In genomic region chr2:237488295-237488694, GRCh38 we compare ENCODE assay signal across 17 cellular contexts. TPM values are rescaled to one million over a fixed set of nuclear protein-coding genes. Genes with fewer than 3 reads are reported as not detected.
DNase-seq lines count a peak whose midpoint lies in the region; ATAC-seq and TF ChIP-seq lines count a peak whose summit lies in the region.
"Had no signal": no experiment of that assay in that cellular context is flagged by ENCODE, and none has a peak within 500 bp of the region (broad histone marks: within the 10 kb centered on the region; RNA-seq: fewer than 3 reads in every experiment).

No MANE protein-coding gene starts in this region.

- H3K27ac ChIP-seq in GM23338 (ENCODE audit: low read depth) (no peak overlapping the region), right atrium auricular region (peak overlapping the region; percentile 86 to 92), smooth muscle cell (ENCODE audit: low read depth) (no peak overlapping the region)

- H3K79me2 ChIP-seq in GM23338 (replicated peaks; ENCODE audit: insufficient read depth), result 0 out of 2 replicates have a peak, but pooled peaks cover 3% of the 10 kb centered on the region
- peaks cover 10% of the 10 kb centered on the region for H3K79me2 ChIP-seq in smooth muscle cell (ENCODE audit: low read depth)

- no peak overlapping the region for H3K9ac ChIP-seq in smooth muscle cell (ENCODE audit: low read depth)

- no peak for ATAC-seq in GM23338
- no peak for ATAC-seq in HG02981 (IDR thresholded peaks at IDR 0.05; ENCODE audit: unreplicated experiment)
- no peak for ATAC-seq in activated naive CD8-positive, alpha-beta T cell treated with anti-CD3 and anti-CD28 coated beads, Interleukin-2, amount 50 U/mL, for 24 hours

- H2AFZ ChIP-seq in GM23338, result no peak overlapping the region
- no peak overlapping the region for H2AFZ ChIP-seq in smooth muscle cell (ENCODE audit: low read depth)

- peaks cover 23% of the 10 kb centered on the region for H3K9me3 Mint-ChIP-seq in GM23338
- H3K9me3 Mint-ChIP-seq in activated naive CD8-positive, alpha-beta T cell treated with anti-CD3 and anti-CD28 coated beads, Interleukin-2, amount 50 U/mL, for 24 hours, result peaks cover 17% of the 10 kb centered on the region

- H3K36me3 Mint-ChIP-seq in GM23338 (ENCODE audit: low read depth), result peaks cover 29% of the 10 kb centered on the region
- H3K36me3 Mint-ChIP-seq in activated naive CD8-positive, alpha-beta T cell treated with anti-CD3 and anti-CD28 coated beads, Interleukin-2, amount 50 U/mL, for 24 hours (ENCODE audit: low read depth), result peaks cover 7% of the 10 kb centered on the region
- H3K36me3 Mint-ChIP-seq: CD4-positive, CD25-positive, alpha-beta regulatory T cell had no signal

- no peaks in the 10 kb centered on the region for H3K9me2 ChIP-seq in GM23338 (ENCODE audit: insufficient read depth)

- H3K4me3 Mint-ChIP-seq in GM23338, result peak overlapping the region; percentile 80; the same call in 2 of the 3 replicates
- H3K4me3 Mint-ChIP-seq in activated naive CD8-positive, alpha-beta T cell treated with anti-CD3 and anti-CD28 coated beads, Interleukin-2, amount 50 U/mL, for 24 hours, result no peak overlapping the region
- H3K4me3 Mint-ChIP-seq: activated CD4-positive, alpha-beta T cell treated with anti-CD3 and anti-CD28 coated beads, Interleukin-2, amount 10 ng/mL, durations not matched to agents 7 days and 5 days; CD4-positive, CD25-positive, alpha-beta regulatory T cell had no signal

- DNase-seq in GM23338 (ENCODE audit: low spot score), result no peak
- no peak for DNase-seq in astrocyte of the cerebellum (ENCODE audit: low read depth)
- no peak for DNase-seq in right atrium auricular region (ENCODE audit: low spot score)
- DNase-seq in smooth muscle cell (lab: John Stamatoyannopoulos, UW; ENCODE audit: unreplicated experiment), result no peak
- DNase-seq in NCI-H2196 treated with DMSO at 0.1 percent for 48 hours (lab: John Stamatoyannopoulos, UW; ENCODE audit: unreplicated experiment), result no peak
- DNase-seq in activated naive CD8-positive, alpha-beta T cell treated with anti-CD3 and anti-CD28 coated beads, Interleukin-2, amount 50 U/mL, for 24 hours, result no peak
- DNase-seq in AML-193 (lab: John Stamatoyannopoulos, UW), result no peak
- DNase-seq: activated CD4-positive, alpha-beta T cell treated with anti-CD3 and anti-CD28 coated beads, Interleukin-2, amount 10 ng/mL, durations not matched to agents 7 days and 5 days; amygdala; CD4-positive, CD25-positive, alpha-beta regulatory T cell; dermis blood vessel endothelial cell; NCI-H1417 treated with DMSO at 0.1 percent for 48 hours; NCI-H446; OCI-M1 had no signal

- H3K27me3 ChIP-seq in GM23338 (ENCODE audit: insufficient read depth) (peaks cover 41% of the 10 kb centered on the region), right atrium auricular region (no peaks in the 10 kb centered on the region), smooth muscle cell (ENCODE audit: low read depth) (no peaks in the 10 kb centered on the region)
- H3K27me3 ChIP-seq: pancreas had no signal

- H3K9me3 ChIP-seq in right atrium auricular region (peaks cover 0 to 15% of the 10 kb centered on the region in 2 donors), smooth muscle cell (replicated peaks; ENCODE audit: low read depth) (peaks cover 6% of the 10 kb centered on the region)
- H3K9me3 ChIP-seq: pancreas had no signal

- no peak overlapping the region for H3K27ac Mint-ChIP-seq in GM23338
- no peak overlapping the region for H3K27ac Mint-ChIP-seq in activated naive CD8-positive, alpha-beta T cell treated with anti-CD3 and anti-CD28 coated beads, Interleukin-2, amount 50 U/mL, for 24 hours
- H3K27ac Mint-ChIP-seq: activated CD4-positive, alpha-beta T cell treated with anti-CD3 and anti-CD28 coated beads, Interleukin-2, amount 10 ng/mL, durations not matched to agents 7 days and 5 days; CD4-positive, CD25-positive, alpha-beta regulatory T cell had no signal

- in situ Hi-C loops in astrocyte of the cerebellum (cut with HindIII; ENCODE audit: low sequenced_read_pairs), result no loop called here

- H3K4me2 ChIP-seq in GM23338, result peak overlapping the region; percentile 89; the same call in 1 of the 2 replicates
- peak overlapping the region; percentile 97 for H3K4me2 ChIP-seq in smooth muscle cell

- no peaks in the 10 kb centered on the region for H3F3A ChIP-seq in GM23338 (replicated peaks; ENCODE audit: low read depth)
- H3F3A ChIP-seq in smooth muscle cell (ENCODE audit: low read depth), result peaks cover 10% of the 10 kb centered on the region

- H3K4me1 ChIP-seq in GM23338 (ENCODE audit: insufficient read depth) (peaks cover 38% of the 10 kb centered on the region), right atrium auricular region (peaks cover 0 to 42% of the 10 kb centered on the region in 2 donors), smooth muscle cell (ENCODE audit: low read depth) (peaks cover 13% of the 10 kb centered on the region)

- H3K36me3 ChIP-seq in GM23338 (ENCODE audit: insufficient read depth) (peaks cover 5% of the 10 kb centered on the region; the same call in 1 of the 2 replicates), right atrium auricular region (peaks cover under 1% of the 10 kb centered on the region), smooth muscle cell (ENCODE audit: low read depth) (no peaks in the 10 kb centered on the region)
- H3K36me3 ChIP-seq: pancreas had no signal

- TF ChIP-seq CTCF in GM23338 (conservative IDR thresholded peaks at IDR 0.05; ENCODE audit: low read depth in 2 of 2) (no peak), astrocyte of the cerebellum (IDR thresholded peaks at IDR 0.05; ENCODE audit: low read depth, low read length, missing control alignments) (no peak), right atrium auricular region (IDR thresholded peaks at IDR 0.05) (no peak), smooth muscle cell (IDR thresholded peaks at IDR 0.05; ENCODE audit: borderline replicate concordance, insufficient read depth, poor library complexity, severe bottlenecking) (no peak)

- WGBS in smooth muscle cell (ENCODE audit: low lambda C conversion rate), result 95% methylated on average over 6 of the region's 6 CpGs

- H4K20me1 ChIP-seq in GM23338 (replicated peaks; ENCODE audit: insufficient read depth), result no peaks in the 10 kb centered on the region
- no peaks in the 10 kb centered on the region for H4K20me1 ChIP-seq in smooth muscle cell (ENCODE audit: low read depth)

- H3K27me3 Mint-ChIP-seq in GM23338 (ENCODE audit: insufficient read depth, low read depth, poor library complexity), result peaks cover 36% of the 10 kb centered on the region
- H3K27me3 Mint-ChIP-seq in activated naive CD8-positive, alpha-beta T cell treated with anti-CD3 and anti-CD28 coated beads, Interleukin-2, amount 50 U/mL, for 24 hours, result peaks cover 62% of the 10 kb centered on the region

- H3K4me3 ChIP-seq in GM23338 (no peak overlapping the region), astrocyte of the cerebellum (ENCODE audit: low read depth, low read length) (peak overlapping the region; percentile 90), right atrium auricular region (peak overlapping the region; percentile 59 to 61), smooth muscle cell (no peak overlapping the region)

- H3K4me1 Mint-ChIP-seq in GM23338, result peaks cover 41% of the 10 kb centered on the region
- no peaks in the 10 kb centered on the region for H3K4me1 Mint-ChIP-seq in activated naive CD8-positive, alpha-beta T cell treated with anti-CD3 and anti-CD28 coated beads, Interleukin-2, amount 50 U/mL, for 24 hours
- H3K4me1 Mint-ChIP-seq: activated CD4-positive, alpha-beta T cell treated with anti-CD3 and anti-CD28 coated beads, Interleukin-2, amount 10 ng/mL, durations not matched to agents 7 days and 5 days had no signal

TF ChIP-seq in GM23338, 12 proteins besides CTCF, POLR2A, EP300 and RAD21:
- TF ChIP-seq POLR2AphosphoS5 (IDR thresholded peaks at IDR 0.05; ENCODE audit: low read depth) (no peak), ZNF331 (CRISPR knock-in tag; IDR thresholded peaks at IDR 0.05; ENCODE audit: low read depth) (no peak)

RNA-seq across cellular contexts. Expression of gene MLPH, which starts 1.2 kb away (rescaled TPM):
- total RNA-seq in GM23338 (2014; rRNA removed; shearing (Covaris generic)), result 15.7 and 16.5 TPM in 2 replicates
- polyA plus RNA-seq in GM23338 (2016; fragmentation: Nextera tagmentation; extraction: Ambion mirVana) (13.6 and 14.7 TPM in 2 replicates), smooth muscle cell (32.8 and 40.1 TPM in 2 replicates)
- total RNA-seq in right atrium auricular region (100 to 1,000 TPM in 1 of 2 donors, 10 to 100 TPM in 1; 27.1 to 108 TPM), smooth muscle cell (15.7 and 36.4 TPM in 2 replicates)
- total RNA-seq: activated CD4-positive, alpha-beta T cell treated with anti-CD3 and anti-CD28 coated beads, Interleukin-2, amount 10 ng/mL, durations not matched to agents 7 days and 5 days; T-helper 2 cell treated with Interferon-gamma antibody and Interleukin-4, amounts not matched to agents 100 ng/mL and 5 ng/mL, for 36 hours had no signal
- polyA plus RNA-seq: CD4-positive, CD25-positive, alpha-beta regulatory T cell had no signal

Comparison
In these comparisons a context has a peak if more than half of its experiments do, and no peak if none do; other contexts are left out.
1. H3K27ac ChIP-seq: peak in right atrium auricular region (2 of 2); none in GM23338 (single experiment) and smooth muscle cell (single experiment).
2. H3K4me3 ChIP-seq: peak in astrocyte of the cerebellum (single experiment) and right atrium auricular region (2 of 2); none in GM23338 (single experiment) and smooth muscle cell (single experiment).